10 cellular contexts compared by ENCODE assay signal in the genomic region with DNA sequence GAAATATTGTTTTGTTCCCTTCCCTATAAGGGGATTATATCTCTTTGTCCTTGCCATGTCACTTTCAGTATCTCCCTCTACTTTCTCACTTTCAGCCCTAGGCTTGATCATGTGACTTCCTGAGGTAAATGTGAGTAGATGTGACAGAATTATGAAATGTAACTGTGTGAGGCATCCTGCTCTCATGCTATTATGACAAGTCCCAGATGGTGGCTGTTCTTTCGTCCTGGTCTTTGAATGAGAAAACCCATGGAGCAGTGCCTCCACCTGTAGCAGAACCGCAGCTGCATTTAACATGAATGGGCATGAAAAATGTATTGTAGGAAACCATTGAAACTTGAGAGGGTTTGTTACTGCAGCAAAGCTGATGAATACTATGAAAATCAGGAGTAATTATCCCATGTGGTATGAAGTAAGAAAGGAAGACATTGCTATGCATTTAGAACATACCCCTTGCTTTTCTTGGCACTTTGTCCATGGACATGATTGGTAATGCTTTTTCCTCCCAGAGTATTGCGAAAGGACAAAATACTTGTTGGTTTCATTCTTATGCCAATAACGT.
A peak's percentile ranks its signal among the peaks of the same experiment; 100 is the strongest.
DNase-seq lines count a peak whose midpoint lies in the region; ATAC-seq, FAIRE-seq and TF ChIP-seq lines count a peak whose summit lies in the region.
"Had no signal": no experiment of that assay in that cellular context is flagged by ENCODE, and none has a peak within 500 bp of the region (broad histone marks: within the 10 kb centered on the region; RNA-seq: fewer than 3 reads in every experiment).

No MANE protein-coding gene starts in this region.

- intact Hi-C loops in GM12878 (cut with micrococcal nuclease; ENCODE audit: unreplicated experiment) (no loop called here), vagina (cut with DNase I) (no loop called here)

- FAIRE-seq in GM12878 (lab: Jason Lieb, UNC) (peak; percentile 82), small intestine (lab: Jason Lieb, UNC) (no peak)

- no peaks in the 10 kb centered on the region; the same call in 2 of the 3 replicates for H3K9me3 ChIP-seq in GM12878 (replicated peaks; ENCODE audit: control insufficient read depth, insufficient read depth, low read length)
- H3K9me3 ChIP-seq in T-helper 17 cell (ENCODE audit: control insufficient read depth, low read length, poor library complexity, severe bottlenecking): peaks cover 2% of the 10 kb centered on the region
- H3K9me3 ChIP-seq in vagina: no peaks in the 10 kb centered on the region
- no peaks in the 10 kb centered on the region for H3K9me3 ChIP-seq in small intestine (ENCODE audit: control insufficient read depth, low read depth)
- H3K9me3 ChIP-seq: neutrophil had no signal

- TF ChIP-seq RAD21 in GM12878 (IDR thresholded peaks at IDR 0.05; ENCODE audit: insufficient read depth, low read depth, low read length): no peak

- RAD21 ChIA-PET in GM12878 (lab: Charles Lee; ENCODE audit: unreplicated experiment): no interaction called here

- BruUV-seq in GM12878 (replicated peaks; lab: Mats Ljungman, UMichigan): no TSS peak

- TF ChIP-seq POLR2A in GM12878 (IDR thresholded peaks at IDR 0.05; ENCODE audit: low read depth, low read length) (no peak), vagina (IDR thresholded peaks at IDR 0.05) (no peak)

- no peak overlapping the region for H3K27ac Mint-ChIP-seq in T-helper 17 cell

- no peaks in the 10 kb centered on the region for H3K79me2 ChIP-seq in GM12878 (ENCODE audit: control insufficient read depth, insufficient read depth, low read length)

- H3K36me3 Mint-ChIP-seq in T-helper 17 cell (ENCODE audit: low read depth): no peaks in the 10 kb centered on the region

- in situ Hi-C loops in GM12878 (cut with MboI): no loop called here

- H3K4me1 ChIP-seq in GM12878 (ENCODE audit: control insufficient read depth, insufficient read depth, low read length): no peaks in the 10 kb centered on the region
- no peaks in the 10 kb centered on the region for H3K4me1 ChIP-seq in vagina
- H3K4me1 ChIP-seq in small intestine (ENCODE audit: control insufficient read depth in 2 of 2, insufficient read depth in 1 of 2, low read depth in 1 of 2, low read length in 1 of 2): no peaks in the 10 kb centered on the region

- no peaks in the 10 kb centered on the region for H3K27me3 ChIP-seq in GM12878 (replicated peaks in 1 of 2; ENCODE audit: control insufficient read depth in 2 of 2, insufficient read depth in 2 of 2, low read length in 1 of 2)
- H3K27me3 ChIP-seq in vagina: no peaks in the 10 kb centered on the region
- peaks cover 0 to 2% of the 10 kb centered on the region in 2 donors for H3K27me3 ChIP-seq in small intestine (ENCODE audit: control insufficient read depth in 2 of 2, insufficient read depth in 2 of 2, low read length in 2 of 2)
- H3K27me3 ChIP-seq: neutrophil had no signal

- no peak overlapping the region for H3K4me3 Mint-ChIP-seq in T-helper 17 cell

- H3K27me3 Mint-ChIP-seq in T-helper 17 cell: peaks cover 60% of the 10 kb centered on the region

- WGBS in GM12878 (ENCODE audit: insufficient coverage, insufficient replicate concordance, low lambda C conversion rate, missing lambda C conversion rate): 14% methylated on average over 4 of the region's 4 CpGs
- WGBS in small intestine, 3 donors: 68 to 89% (median 80%) methylated on average over 4 of the region's 4 CpGs

- no peak overlapping the region for H2AFZ ChIP-seq in GM12878 (ENCODE audit: control insufficient read depth, low read depth, low read length)

- TF ChIP-seq CTCF in GM12878 (IDR thresholded peaks at IDR 0.05 in 2 of 3, conservative IDR thresholded peaks at IDR 0.05 in 1 of 3; ENCODE audit: control insufficient read depth in 2 of 3, extremely low read depth in 1 of 3, insufficient read depth in 1 of 3, low read depth in 3 of 3, low read length in 3 of 3) (no peak), vagina (IDR thresholded peaks at IDR 0.05) (no peak)

- H3K36me3 ChIP-seq in GM12878 (ENCODE audit: control insufficient read depth in 2 of 2, insufficient read depth in 2 of 2, low read length in 1 of 2) (no peaks in the 10 kb centered on the region), vagina (no peaks in the 10 kb centered on the region), small intestine (ENCODE audit: control insufficient read depth in 2 of 2, insufficient read depth in 2 of 2, low read length in 2 of 2) (no peaks in the 10 kb centered on the region)
- H3K36me3 ChIP-seq: neutrophil had no signal

- H3K9ac ChIP-seq in GM12878 (ENCODE audit: control insufficient read depth, insufficient read depth, low read length): no peak overlapping the region

- H3K4me1 Mint-ChIP-seq in T-helper 17 cell: peaks cover 8% of the 10 kb centered on the region

- H3K27ac ChIP-seq in GM12878 (ENCODE audit: control insufficient read depth, insufficient read depth): no peak overlapping the region
- no peak overlapping the region for H3K27ac ChIP-seq in vagina
- no peak overlapping the region for H3K27ac ChIP-seq in small intestine (ENCODE audit: low read depth in 1 of 2, low read length in 1 of 2)
- H3K27ac ChIP-seq: HL-60, neutrophil had no signal

- H3K4me2 ChIP-seq in GM12878 (ENCODE audit: control insufficient read depth, insufficient read depth): no peak overlapping the region

- H3K4me3 ChIP-seq in GM12878 (no peak overlapping the region), vagina (no peak overlapping the region), small intestine (ENCODE audit: low read depth in 1 of 2, low read length in 2 of 2) (no peak overlapping the region)

- ATAC-seq in GM19351 (IDR thresholded peaks at IDR 0.05; ENCODE audit: unreplicated experiment) (peak; percentile 100), HG03139 (IDR thresholded peaks at IDR 0.05; ENCODE audit: unreplicated experiment) (peak; percentile 99), GM12878 (peak; percentile 98), T-helper 17 cell (no peak)

- H4K20me1 ChIP-seq in GM12878 (ENCODE audit: control insufficient read depth, insufficient read depth): no peaks in the 10 kb centered on the region

- DNase-seq in EH (ENCODE audit: low read depth) (peak; percentile 83), GM12878 (ENCODE audit: low read depth, low spot score) (peak; percentile 31), T-helper 17 cell (no peak), vagina (ENCODE audit: extremely low spot score in 2 of 2) (no peak), NCI-H82 treated with DMSO at 0.1 percent for 48 hours (lab: John Stamatoyannopoulos, UW; ENCODE audit: unreplicated experiment) (no peak), small intestine (no peak)

- TF ChIP-seq EP300 in GM12878 (IDR thresholded peaks at IDR 0.05; ENCODE audit: borderline replicate concordance in 1 of 2, control insufficient read depth in 1 of 2, low read depth in 2 of 2, low read length in 2 of 2): peak; percentile 37 to 44; a peak in 2 of 4 replicates

- POLR2A ChIA-PET in GM12878 (lab: Charles Lee): no interaction called here

- SMC1A ChIA-PET in GM12878 (lab: Charles Lee; ENCODE audit: uncharacterized antibody, unreplicated experiment): interaction anchor here (0.6 kb wide), 1 partner anchor 794 kb away, joined by 3 read pairs; no protein-coding TSS in a partner anchor

- CTCF ChIA-PET in GM12878 (lab: Yijun Ruan, JAX): no interaction called here

TF ChIP-seq in GM12878, 131 proteins besides CTCF, POLR2A, EP300 and RAD21 (continues in another document):
- TF ChIP-seq, protein P1, sequence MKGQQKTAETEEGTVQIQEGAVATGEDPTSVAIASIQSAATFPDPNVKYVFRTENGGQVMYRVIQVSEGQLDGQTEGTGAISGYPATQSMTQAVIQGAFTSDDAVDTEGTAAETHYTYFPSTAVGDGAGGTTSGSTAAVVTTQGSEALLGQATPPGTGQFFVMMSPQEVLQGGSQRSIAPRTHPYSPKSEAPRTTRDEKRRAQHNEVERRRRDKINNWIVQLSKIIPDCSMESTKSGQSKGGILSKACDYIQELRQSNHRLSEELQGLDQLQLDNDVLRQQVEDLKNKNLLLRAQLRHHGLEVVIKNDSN (IDR thresholded peaks at IDR 0.05; ENCODE audit: borderline replicate concordance, extremely low read length, insufficient read depth, low read depth, low read length): peak; percentile 10
- TF ChIP-seq, protein P2, sequence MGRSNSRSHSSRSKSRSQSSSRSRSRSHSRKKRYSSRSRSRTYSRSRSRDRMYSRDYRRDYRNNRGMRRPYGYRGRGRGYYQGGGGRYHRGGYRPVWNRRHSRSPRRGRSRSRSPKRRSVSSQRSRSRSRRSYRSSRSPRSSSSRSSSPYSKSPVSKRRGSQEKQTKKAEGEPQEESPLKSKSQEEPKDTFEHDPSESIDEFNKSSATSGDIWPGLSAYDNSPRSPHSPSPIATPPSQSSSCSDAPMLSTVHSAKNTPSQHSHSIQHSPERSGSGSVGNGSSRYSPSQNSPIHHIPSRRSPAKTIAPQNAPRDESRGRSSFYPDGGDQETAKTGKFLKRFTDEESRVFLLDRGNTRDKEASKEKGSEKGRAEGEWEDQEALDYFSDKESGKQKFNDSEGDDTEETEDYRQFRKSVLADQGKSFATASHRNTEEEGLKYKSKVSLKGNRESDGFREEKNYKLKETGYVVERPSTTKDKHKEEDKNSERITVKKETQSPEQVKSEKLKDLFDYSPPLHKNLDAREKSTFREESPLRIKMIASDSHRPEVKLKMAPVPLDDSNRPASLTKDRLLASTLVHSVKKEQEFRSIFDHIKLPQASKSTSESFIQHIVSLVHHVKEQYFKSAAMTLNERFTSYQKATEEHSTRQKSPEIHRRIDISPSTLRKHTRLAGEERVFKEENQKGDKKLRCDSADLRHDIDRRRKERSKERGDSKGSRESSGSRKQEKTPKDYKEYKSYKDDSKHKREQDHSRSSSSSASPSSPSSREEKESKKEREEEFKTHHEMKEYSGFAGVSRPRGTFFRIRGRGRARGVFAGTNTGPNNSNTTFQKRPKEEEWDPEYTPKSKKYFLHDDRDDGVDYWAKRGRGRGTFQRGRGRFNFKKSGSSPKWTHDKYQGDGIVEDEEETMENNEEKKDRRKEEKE (IDR thresholded peaks at IDR 0.05): no peak
- no peak for TF ChIP-seq SIN3A (IDR thresholded peaks at IDR 0.05; ENCODE audit: low read depth, low read length)
- TF ChIP-seq, protein P3, sequence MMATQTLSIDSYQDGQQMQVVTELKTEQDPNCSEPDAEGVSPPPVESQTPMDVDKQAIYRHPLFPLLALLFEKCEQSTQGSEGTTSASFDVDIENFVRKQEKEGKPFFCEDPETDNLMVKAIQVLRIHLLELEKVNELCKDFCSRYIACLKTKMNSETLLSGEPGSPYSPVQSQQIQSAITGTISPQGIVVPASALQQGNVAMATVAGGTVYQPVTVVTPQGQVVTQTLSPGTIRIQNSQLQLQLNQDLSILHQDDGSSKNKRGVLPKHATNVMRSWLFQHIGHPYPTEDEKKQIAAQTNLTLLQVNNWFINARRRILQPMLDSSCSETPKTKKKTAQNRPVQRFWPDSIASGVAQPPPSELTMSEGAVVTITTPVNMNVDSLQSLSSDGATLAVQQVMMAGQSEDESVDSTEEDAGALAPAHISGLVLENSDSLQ (IDR thresholded peaks at IDR 0.05): peak; percentile 62
- TF ChIP-seq SMC3 (IDR thresholded peaks at IDR 0.05; ENCODE audit: borderline replicate concordance, low read length): no peak
- TF ChIP-seq CBFB (IDR thresholded peaks at IDR 0.05; ENCODE audit: low read depth): no peak
- TF ChIP-seq RB1 (IDR thresholded peaks at IDR 0.05; ENCODE audit: borderline replicate concordance): no peak

Comparison
In these comparisons a context has a peak if more than half of its experiments do, and no peak if none do; other contexts are left out.
1. DNase-seq: peak in EH (single experiment) and GM12878 (single experiment); none in T-helper 17 cell (0 of 3), vagina (0 of 2), NCI-H82 treated with DMSO at 0.1 percent for 48 hours (single experiment) and small intestine (single experiment).